12 cellular contexts compared by ENCODE assay signal in the genomic region with DNA sequence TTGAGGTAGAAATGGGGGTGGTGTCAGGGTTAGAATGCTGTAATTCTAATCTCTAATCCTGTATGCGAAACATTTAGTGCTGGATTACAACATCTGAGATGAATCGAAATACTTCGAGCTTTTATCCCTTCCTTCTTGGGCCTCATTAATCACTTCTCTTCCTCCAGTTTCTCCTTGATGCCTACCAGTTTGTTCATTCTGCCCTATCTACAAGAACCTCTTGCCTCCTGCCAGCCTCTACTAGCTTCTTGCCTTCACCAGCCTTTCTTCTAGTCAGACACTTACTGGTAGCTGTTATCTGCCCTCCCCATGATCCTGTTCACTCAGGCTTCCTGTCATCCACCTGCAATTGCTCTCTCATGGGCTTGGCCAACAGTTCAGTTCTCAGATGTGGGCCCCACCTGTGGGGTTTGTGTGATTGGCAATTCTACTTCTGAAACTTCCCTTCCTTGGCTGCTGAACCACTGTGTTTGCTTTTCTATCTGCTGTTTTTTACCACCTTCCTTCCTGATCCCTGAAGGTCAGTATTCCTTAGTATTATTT. TPM values are rescaled to one million over a fixed set of nuclear protein-coding genes. Genes with fewer than 3 reads are reported as not detected.
DNase-seq lines count a peak whose midpoint lies in the region; ATAC-seq and TF ChIP-seq lines count a peak whose summit lies in the region.
"Had no signal": no experiment of that assay in that cellular context is flagged by ENCODE, and none has a peak within 500 bp of the region (broad histone marks: within the 10 kb centered on the region; RNA-seq: fewer than 3 reads in every experiment).

No MANE protein-coding gene starts in this region.

- peaks cover 26% of the 10 kb centered on the region for H3K4me1 Mint-ChIP-seq in activated T-helper 17 cell treated with anti-CD3 and anti-CD28 coated beads, Interleukin-2, amount 50 U/mL, for 72 hours
- peaks cover 15 to 22% of the 10 kb centered on the region in 2 donors for H3K4me1 Mint-ChIP-seq in natural killer cell

- no peaks in the 10 kb centered on the region for H3K9me3 Mint-ChIP-seq in activated T-helper 17 cell treated with anti-CD3 and anti-CD28 coated beads, Interleukin-2, amount 50 U/mL, for 72 hours
- H3K9me3 Mint-ChIP-seq in natural killer cell: no peaks in the 10 kb centered on the region

- peaks cover 96% of the 10 kb centered on the region for H3K36me3 Mint-ChIP-seq in activated T-helper 17 cell treated with anti-CD3 and anti-CD28 coated beads, Interleukin-2, amount 50 U/mL, for 72 hours (ENCODE audit: low read depth)
- peaks cover 25% of the 10 kb centered on the region for H3K36me3 Mint-ChIP-seq in natural killer cell

- H3K36me3 ChIP-seq in cardiac muscle cell: peaks cover 84% of the 10 kb centered on the region
- peaks cover 69% of the 10 kb centered on the region for H3K36me3 ChIP-seq in right atrium auricular region
- no peaks in the 10 kb centered on the region for H3K36me3 ChIP-seq in uterus

- intact Hi-C loops in natural killer cell (cut with micrococcal nuclease) (no loop called here), uterus (cut with DNase I; ENCODE audit: low total_unique reads) (no loop called here)

- no peak overlapping the region for H3K4me3 ChIP-seq in cardiac muscle cell
- no peak overlapping the region for H3K4me3 ChIP-seq in right atrium auricular region
- H3K4me3 ChIP-seq in uterus: no peak overlapping the region

- no peak for DNase-seq in cardiac muscle cell (ENCODE audit: low read depth in 1 of 2, low spot score in 1 of 2)
- no peak for DNase-seq in right atrium auricular region (ENCODE audit: low spot score)
- no peak for DNase-seq in natural killer cell
- no peak for DNase-seq in uterus
- DNase-seq in activated CD4-positive, CD25-positive, alpha-beta regulatory T cell treated with anti-CD3 and anti-CD28 coated beads, Interleukin-2, amount 50 U/mL, for 72 hours: no peak
- DNase-seq in activated CD4-positive, CD25-positive, alpha-beta regulatory T cell (lab: John Stamatoyannopoulos, UW): no peak
- no peak for DNase-seq in Kasumi-1 (lab: John Stamatoyannopoulos, UW)
- DNase-seq: activated gamma-delta T cell, left ventricle myocardium superior, NCI-H2081, nucleus accumbens had no signal

- peak overlapping the region; percentile 75 for H3K27ac Mint-ChIP-seq in activated T-helper 17 cell treated with anti-CD3 and anti-CD28 coated beads, Interleukin-2, amount 50 U/mL, for 72 hours
- H3K27ac Mint-ChIP-seq in natural killer cell: peak overlapping the region; percentile 37 to 45

- no peaks in the 10 kb centered on the region for H3K4me1 ChIP-seq in cardiac muscle cell (ENCODE audit: low read depth)
- peaks cover 0 to 7% of the 10 kb centered on the region in 2 donors for H3K4me1 ChIP-seq in right atrium auricular region
- H3K4me1 ChIP-seq in uterus: peaks cover 4 to 10% of the 10 kb centered on the region in 2 donors

- no peak overlapping the region for H3K4me3 Mint-ChIP-seq in activated T-helper 17 cell treated with anti-CD3 and anti-CD28 coated beads, Interleukin-2, amount 50 U/mL, for 72 hours
- H3K4me3 Mint-ChIP-seq in natural killer cell: no peak overlapping the region

- H3K27me3 Mint-ChIP-seq in activated T-helper 17 cell treated with anti-CD3 and anti-CD28 coated beads, Interleukin-2, amount 50 U/mL, for 72 hours: no peaks in the 10 kb centered on the region
- no peaks in the 10 kb centered on the region for H3K27me3 Mint-ChIP-seq in natural killer cell (ENCODE audit: low read depth in 2 of 2)

- TF ChIP-seq POLR2A in uterus (IDR thresholded peaks at IDR 0.05): no peak

- ATAC-seq in activated T-helper 17 cell treated with anti-CD3 and anti-CD28 coated beads, Interleukin-2, amount 50 U/mL, for 72 hours (replicated peaks): no peak
- no peak for ATAC-seq in natural killer cell
- ATAC-seq: left ventricle myocardium superior had no signal

- no peak for TF ChIP-seq CTCF in cardiac muscle cell (IDR thresholded peaks at IDR 0.05; ENCODE audit: low read depth, low read length)
- TF ChIP-seq CTCF in right atrium auricular region (IDR thresholded peaks at IDR 0.05): no peak
- TF ChIP-seq CTCF in natural killer cell (IDR thresholded peaks at IDR 0.05): no peak
- TF ChIP-seq CTCF in uterus (IDR thresholded peaks at IDR 0.05): no peak

- H3K27me3 ChIP-seq in cardiac muscle cell: no peaks in the 10 kb centered on the region
- H3K27me3 ChIP-seq in right atrium auricular region: no peaks in the 10 kb centered on the region
- no peaks in the 10 kb centered on the region for H3K27me3 ChIP-seq in uterus

- H3K27ac ChIP-seq in cardiac muscle cell: peak overlapping the region; percentile 63
- H3K27ac ChIP-seq in right atrium auricular region: peak overlapping the region in 1 of 2 donors; percentile 11
- peak overlapping the region; percentile 51 to 65 for H3K27ac ChIP-seq in uterus

- H3K9me3 ChIP-seq in cardiac muscle cell (ENCODE audit: low read depth) (no peaks in the 10 kb centered on the region), right atrium auricular region (no peaks in the 10 kb centered on the region), uterus (no peaks in the 10 kb centered on the region)

RNA-seq across cellular contexts. Expression of a gene that starts 15.4 kb away (rescaled TPM):
- total RNA-seq in cardiac muscle cell: 24.4 and 26.5 TPM in 2 replicates
- polyA plus RNA-seq in cardiac muscle cell: 26.5 and 32.7 TPM in 2 replicates
- 10 to 100 TPM; 11.1 to 21.5 TPM for total RNA-seq in right atrium auricular region
- 10 to 100 TPM; 26.1 to 33.1 TPM for total RNA-seq in activated T-helper 17 cell treated with anti-CD3 and anti-CD28 coated beads, Interleukin-2, amount 50 U/mL, for 72 hours
- 10 to 100 TPM; 26.8 to 40.6 (median 31.6) TPM for total RNA-seq in natural killer cell
- 10 to 100 TPM; 20.0 to 92.0 (median 40.6) TPM for total RNA-seq in uterus

RNA-seq across cellular contexts. Expression of a gene that starts 25.0 kb away (rescaled TPM):
- total RNA-seq in cardiac muscle cell (334 and 386 TPM in 2 replicates), right atrium auricular region (100 to 1,000 TPM; 143 to 193 TPM), natural killer cell (100 to 1,000 TPM; 275 to 315 (median 275) TPM), uterus (100 to 1,000 TPM; 135 to 631 (median 268) TPM)
- polyA plus RNA-seq in cardiac muscle cell: 627 and 695 TPM in 2 replicates
- total RNA-seq in activated T-helper 17 cell treated with anti-CD3 and anti-CD28 coated beads, Interleukin-2, amount 50 U/mL, for 72 hours: 100 to 1,000 TPM; 180 to 230 TPM

RNA-seq across cellular contexts. Expression of a gene that starts 25.2 kb away (rescaled TPM):
- total RNA-seq in cardiac muscle cell (313 and 329 TPM in 2 replicates), right atrium auricular region (100 to 1,000 TPM; 274 to 287 TPM), natural killer cell (100 to 1,000 TPM; 170 to 200 (median 177) TPM), uterus (1,000 to 10,000 TPM in 1 of 4 donors, 100 to 1,000 TPM in 3; 226 to 1,465 (median 466) TPM)
- 261 and 295 TPM in 2 replicates for polyA plus RNA-seq in cardiac muscle cell
- total RNA-seq in activated T-helper 17 cell treated with anti-CD3 and anti-CD28 coated beads, Interleukin-2, amount 50 U/mL, for 72 hours: 100 to 1,000 TPM; 303 to 319 TPM
